In genomic region chr14:102046337-102047278, GRCh38 we compare ENCODE assay signal across 9 cellular contexts. TPM values are rescaled to one million over a fixed set of nuclear protein-coding genes. Genes with fewer than 3 reads are reported as not detected.
DNase-seq lines count a peak whose midpoint lies in the region; ATAC-seq and TF ChIP-seq lines count a peak whose summit lies in the region.
"Had no signal": no experiment of that assay in that cellular context is flagged by ENCODE, and none has a peak within 500 bp of the region (broad histone marks: within the 10 kb centered on the region; RNA-seq: fewer than 3 reads in every experiment).

No MANE protein-coding gene starts in this region.

- CTCF ChIA-PET in HEK293T (lab: Yijun Ruan, JAX), result interaction anchor here (0.5 to 2.2 kb wide), 11 partner anchors 14 to 339 kb away, joined by 3 to 14 read pairs (median 4); no protein-coding TSS in a partner anchor

- H3K4me1 ChIP-seq in tibial nerve, result peaks cover 0 to 22% (median 3%) of the 10 kb centered on the region in 4 donors
- H3K4me1 ChIP-seq: SJSA1 had no signal

- WGBS in lower leg skin, 2 donors, result 35 to 40% methylated on average over 23 of the region's 23 CpGs
- whole genome bisulfite sequencing in tibial nerve, 2 donors, result 43 to 49% methylated on average over 23 of the region's 23 CpGs

- POLR2A ChIA-PET in HEK293T (lab: Yijun Ruan, JAX), result interaction anchor here (1.8 kb wide), 1 partner anchor 52 kb away, joined by 4 read pairs; no protein-coding TSS in a partner anchor

- H3K27me3 ChIP-seq in tibial nerve, result no peaks in the 10 kb centered on the region
- H3K27me3 ChIP-seq: SJSA1 had no signal

- H3K36me3 ChIP-seq in tibial nerve, result peaks cover 21 to 100% (median 49%) of the 10 kb centered on the region in 3 donors

- H3K4me3 ChIP-seq in lower leg skin (ENCODE audit: low read depth, poor library complexity, severe bottlenecking) (no peak overlapping the region), tibial nerve (no peak overlapping the region)
- H3K4me3 ChIP-seq: SJSA1 had no signal

- ATAC-seq in GM21390 (IDR thresholded peaks at IDR 0.05; ENCODE audit: unreplicated experiment), result no peak

- peak in 1 of 2 donors; percentile 12 for TF ChIP-seq EP300 in tibial nerve (IDR thresholded peaks at IDR 0.05)

- intact Hi-C loops in lower leg skin (cut with DNase I; ENCODE audit: low total_unique reads), result loop anchor here (10.0 kb wide), 1 partner anchor 48 kb away; no protein-coding TSS in a partner anchor

- H3K27ac ChIP-seq in tibial nerve, result peak overlapping the region in 2 of 4 donors; percentile 15 to 43
- H3K27ac ChIP-seq: SJSA1 had no signal

- H3K9me3 ChIP-seq in tibial nerve, result no peaks in the 10 kb centered on the region
- H3K9me3 ChIP-seq: SJSA1 had no signal

- TF ChIP-seq POLR2A in lower leg skin (IDR thresholded peaks at IDR 0.05) (no peak), tibial nerve (IDR thresholded peaks at IDR 0.05) (no peak)

- TF ChIP-seq CTCF in lower leg skin (IDR thresholded peaks at IDR 0.05) (no peak), tibial nerve (IDR thresholded peaks at IDR 0.05) (peak; percentile 36 to 69 (median 50))

- DNase-seq in COLO668 (lab: John Stamatoyannopoulos, UW; ENCODE audit: unreplicated experiment), result peak; percentile 44
- peak; percentile 61 for DNase-seq in HEK293T (ENCODE audit: extremely low spot score)
- peak; percentile 15 for DNase-seq in RPMI8226
- DNase-seq in dermis blood vessel endothelial cell, result peak; percentile 41
- peak; percentile 84 to 96 for DNase-seq in lower leg skin (ENCODE audit: low spot score in 2 of 2)
- DNase-seq in tibial nerve (ENCODE audit: low spot score in 2 of 2), result peak; percentile 69 to 70
- no peak for DNase-seq in NK-92 treated with Interleukin-12 subunit alpha and Interleukin-12 subunit beta, amount 100 ng/mL, for 24 hours (lab: John Stamatoyannopoulos, UW)

TF ChIP-seq in HEK293T, 16 proteins besides CTCF, POLR2A, EP300 and RAD21:
- TF ChIP-seq HDGF (IDR thresholded peaks at IDR 0.05; ENCODE audit: borderline replicate concordance), result no peak
- TF ChIP-seq LEF1 (IDR thresholded peaks at IDR 0.05; ENCODE audit: borderline replicate concordance), result no peak
- TF ChIP-seq SP1 (IDR thresholded peaks at IDR 0.05), result no peak
- no peak for TF ChIP-seq ZNF384 (IDR thresholded peaks at IDR 0.05)
- no peak for TF ChIP-seq TARDBP (IDR thresholded peaks at IDR 0.05)
- TF ChIP-seq SUZ12 (IDR thresholded peaks at IDR 0.05), result no peak

RNA-seq across cellular contexts. Expression of gene HSP90AA1, which starts 40.2 kb away (rescaled TPM):
- total RNA-seq in dermis blood vessel endothelial cell (663 and 684 TPM in 2 replicates), lower leg skin (100 to 1,000 TPM; 196 to 301 (median 255) TPM), tibial nerve (100 to 1,000 TPM; 185 to 396 (median 265) TPM)

Comparison
In these comparisons a context has a peak if more than half of its experiments do, and no peak if none do; other contexts are left out.
1. CTCF ChIP-seq: peak in tibial nerve (5 of 5); none in lower leg skin (0 of 3).